In the genomic region with DNA sequence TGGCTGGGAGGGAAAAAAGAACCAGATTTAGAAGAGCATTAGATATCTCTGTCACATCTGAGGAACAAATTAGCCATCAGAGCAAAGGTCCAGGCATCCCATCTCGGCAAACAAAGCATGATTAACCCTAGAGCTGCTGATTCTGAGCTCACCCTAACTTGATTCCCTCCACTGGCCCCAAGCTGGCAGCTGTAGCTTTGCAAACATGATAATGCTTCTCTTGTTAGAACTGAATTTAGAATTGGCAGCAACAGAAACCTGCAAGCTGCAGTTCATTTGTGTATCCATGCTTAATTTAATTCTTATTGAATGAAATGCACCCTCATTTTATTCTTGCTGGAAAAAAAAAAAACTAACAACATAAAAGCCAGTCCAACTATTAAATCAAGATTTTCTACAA, we compare ENCODE assay signal across 17 cellular contexts.
DNase-seq lines count a peak whose midpoint lies in the region; ATAC-seq and TF ChIP-seq lines count a peak whose summit lies in the region.
"Had no signal": no experiment of that assay in that cellular context is flagged by ENCODE, and none has a peak within 500 bp of the region (broad histone marks: within the 10 kb centered on the region; RNA-seq: fewer than 3 reads in every experiment).

No MANE protein-coding gene starts in this region.

- H3K27me3 Mint-ChIP-seq in brain (no peaks in the 10 kb centered on the region), progenitor cell of endocrine pancreas (no peaks in the 10 kb centered on the region)
- H3K27me3 Mint-ChIP-seq: CD8-positive, alpha-beta memory T cell had no signal

- no peaks in the 10 kb centered on the region for H3K79me2 ChIP-seq in SK-N-SH (ENCODE audit: insufficient read depth)

- H3K4me1 ChIP-seq in SK-N-SH (ENCODE audit: control insufficient read depth in 1 of 2, insufficient read depth in 2 of 2, low read depth in 1 of 2, low read length in 1 of 2), result no peaks in the 10 kb centered on the region
- H3K4me1 ChIP-seq: BLaER1, Caco-2 had no signal

- no peak overlapping the region for H3K4me2 ChIP-seq in SK-N-SH
- H3K4me2 ChIP-seq: BLaER1 had no signal

- POLR2A ChIA-PET in SK-N-SH (lab: Yijun Ruan, JAX), result no interaction called here

- no peaks in the 10 kb centered on the region for H3K9me2 ChIP-seq in SK-N-SH

- no peak overlapping the region for H2AFZ ChIP-seq in SK-N-SH (ENCODE audit: low read depth)

- TF ChIP-seq RAD21 in SK-N-SH (IDR thresholded peaks at IDR 0.05; ENCODE audit: low read length), result no peak

- no peak for TF ChIP-seq CTCF in brain (conservative IDR thresholded peaks at IDR 0.05)
- TF ChIP-seq CTCF in progenitor cell of endocrine pancreas (IDR thresholded peaks at IDR 0.05; ENCODE audit: unreplicated experiment), result no peak
- no peak for TF ChIP-seq CTCF in SK-N-SH (IDR thresholded peaks at IDR 0.05)

- no peak for ATAC-seq in GM18511 (IDR thresholded peaks at IDR 0.05; ENCODE audit: unreplicated experiment)
- ATAC-seq: GM12878 had no signal

- H3K36me3 Mint-ChIP-seq in brain (peaks cover under 1% of the 10 kb centered on the region), progenitor cell of endocrine pancreas (ENCODE audit: insufficient read depth) (no peaks in the 10 kb centered on the region)
- H3K36me3 Mint-ChIP-seq: CD8-positive, alpha-beta memory T cell had no signal

- H3K4me3 ChIP-seq in SK-N-SH (ENCODE audit: low read depth in 2 of 2, low read length in 1 of 2), result no peak overlapping the region
- H3K4me3 ChIP-seq: BLaER1, GM12878 had no signal

- H3K4me1 Mint-ChIP-seq in brain (peaks cover 39% of the 10 kb centered on the region), progenitor cell of endocrine pancreas (ENCODE audit: low read depth) (no peaks in the 10 kb centered on the region)
- H3K4me1 Mint-ChIP-seq: CD8-positive, alpha-beta memory T cell had no signal

- peaks cover 0 to 3% of the 10 kb centered on the region in 2 experiments for H3K36me3 ChIP-seq in SK-N-SH (replicated peaks in 1 of 2; ENCODE audit: control insufficient read depth in 1 of 2, insufficient read depth in 2 of 2, low read length in 1 of 2)
- H3K36me3 ChIP-seq: BLaER1 had no signal

- CTCF ChIA-PET in SK-N-SH (lab: Yijun Ruan, JAX), result no interaction called here

- H3K4me3 Mint-ChIP-seq in brain (peak overlapping the region in 1 of 5 experiments; percentile 32), progenitor cell of endocrine pancreas (ENCODE audit: low read depth) (no peak overlapping the region)
- H3K4me3 Mint-ChIP-seq: CD8-positive, alpha-beta memory T cell; HFFc6 had no signal

- no peak overlapping the region for H3K9ac ChIP-seq in SK-N-SH
- H3K9ac ChIP-seq: BLaER1 had no signal

- peak overlapping the region in 3 of 5 experiments; percentile 53 to 83 (median 67) for H3K27ac Mint-ChIP-seq in brain
- H3K27ac Mint-ChIP-seq in progenitor cell of endocrine pancreas, result no peak overlapping the region
- H3K27ac Mint-ChIP-seq: CD8-positive, alpha-beta memory T cell; HFFc6 had no signal

- H3K9me3 ChIP-seq in SK-N-SH, result no peaks in the 10 kb centered on the region
- H3K9me3 ChIP-seq: BLaER1, Caco-2 had no signal

- H3K27me3 ChIP-seq in SK-N-SH (ENCODE audit: insufficient read depth), result no peaks in the 10 kb centered on the region
- H3K27me3 ChIP-seq: BLaER1 had no signal

- no peak for TF ChIP-seq EP300 in SK-N-SH (IDR thresholded peaks at IDR 0.05; ENCODE audit: borderline replicate concordance in 1 of 2, low read depth in 1 of 2, low read length in 1 of 2)

- no peaks in the 10 kb centered on the region for H4K20me1 ChIP-seq in SK-N-SH (ENCODE audit: insufficient read depth)
- H4K20me1 ChIP-seq: BLaER1 had no signal

- H3K27ac ChIP-seq in SK-N-SH (ENCODE audit: low read depth in 2 of 2, low read length in 1 of 2), result no peak overlapping the region
- H3K27ac ChIP-seq: BLaER1, HL-60 had no signal

- DNase-seq in Ammon's horn (ENCODE audit: low spot score) (peak; percentile 20), hippocampal formation (lab: John Stamatoyannopoulos, UW) (peak; percentile 3 to 50), putamen (ENCODE audit: low spot score) (peak; percentile 33), progenitor cell of endocrine pancreas (ENCODE audit: low spot score, unreplicated experiment) (no peak), SK-N-SH (no peak)
- DNase-seq in stimulated activated CD4-positive, alpha-beta T cell treated with anti-CD3 and anti-CD28 coated beads, Interleukin-12 subunit alpha, Interleukin-12 subunit beta, amount 100 ng/mL, for 4 hours, result no peak
- DNase-seq: Caco-2; CD8-positive, alpha-beta memory T cell; DND-41; GF-D8; HCEC 1CT; HFFc6 had no signal

- 0% methylated on average over 1 of the region's 1 CpG for WGBS in SK-N-SH (ENCODE audit: low lambda C conversion rate)

- peaks cover 0 to 5% (median 4%) of the 10 kb centered on the region in 5 experiments for H3K9me3 Mint-ChIP-seq in brain
- H3K9me3 Mint-ChIP-seq in progenitor cell of endocrine pancreas (ENCODE audit: low read depth), result peaks cover 3% of the 10 kb centered on the region

- no peaks in the 10 kb centered on the region for H3F3A ChIP-seq in SK-N-SH (replicated peaks; ENCODE audit: insufficient read depth)

TF ChIP-seq in SK-N-SH, 30 proteins besides CTCF, POLR2A, EP300 and RAD21:
- TF ChIP-seq IRF3 (IDR thresholded peaks at IDR 0.05; ENCODE audit: low read depth, low read length), result no peak
- TF ChIP-seq ELF1 (IDR thresholded peaks at IDR 0.05), result no peak
- no peak for TF ChIP-seq USF2 (IDR thresholded peaks at IDR 0.05; ENCODE audit: borderline replicate concordance, low read depth, low read length)
- no peak for TF ChIP-seq TAF1 (IDR thresholded peaks at IDR 0.05; ENCODE audit: borderline replicate concordance, low read depth, low read length)
- TF ChIP-seq SMC3 (IDR thresholded peaks at IDR 0.05; ENCODE audit: low read depth, low read length), result no peak
- no peak for TF ChIP-seq MXI1 (IDR thresholded peaks at IDR 0.05; ENCODE audit: low read depth, low read length)
- TF ChIP-seq JUND (IDR thresholded peaks at IDR 0.05), result no peak
- TF ChIP-seq CHD2 (IDR thresholded peaks at IDR 0.05; ENCODE audit: low read length, partially characterized antibody), result no peak

Comparison
In these comparisons a context has a peak if more than half of its experiments do, and no peak if none do; other contexts are left out.
1. DNase-seq: peak in Ammon's horn (single experiment), hippocampal formation (2 of 2) and putamen (single experiment); none in stimulated activated CD4-positive, alpha-beta T cell treated with anti-CD3 and anti-CD28 coated beads, Interleukin-12 subunit alpha, Interleukin-12 subunit beta, amount 100 ng/mL, for 4 hours (single experiment), progenitor cell of endocrine pancreas (single experiment) and SK-N-SH (single experiment).